In genomic region chr18:58316943-58317342, GRCh38 we compare ENCODE assay signal across 14 cellular contexts.
DNase-seq lines count a peak whose midpoint lies in the region; ATAC-seq, FAIRE-seq and TF ChIP-seq lines count a peak whose summit lies in the region.
"Had no signal": no experiment of that assay in that cellular context is flagged by ENCODE, and none has a peak within 500 bp of the region (broad histone marks: within the 10 kb centered on the region; RNA-seq: fewer than 3 reads in every experiment).

No MANE protein-coding gene starts in this region.

- POLR2A ChIA-PET in HepG2 (lab: Yijun Ruan, JAX) (interaction anchor here (2.0 kb wide), 1 partner anchor 82 kb away, joined by 5 read pairs; no protein-coding TSS in a partner anchor), PC-3 (lab: Charles Lee; ENCODE audit: unreplicated experiment) (no interaction called here)

- no peak overlapping the region for H3K9ac ChIP-seq in HepG2 (ENCODE audit: insufficient read depth, low read depth, low read length)
- H3K9ac ChIP-seq in PC-3 (ENCODE audit: low read length) = no peak overlapping the region

- H3K9me2 ChIP-seq in PC-3 (replicated peaks; ENCODE audit: low read length) = no peaks in the 10 kb centered on the region

- peaks cover 33% of the 10 kb centered on the region for H3K79me2 ChIP-seq in HepG2 (ENCODE audit: insufficient read depth, low read length)
- H3K79me2 ChIP-seq in PC-3 (ENCODE audit: low read length) = peaks cover 71% of the 10 kb centered on the region

- no peaks in the 10 kb centered on the region for H3K9me3 ChIP-seq in HepG2 (ENCODE audit: low read length)
- H3K9me3 ChIP-seq in right lobe of liver = no peaks in the 10 kb centered on the region
- no peaks in the 10 kb centered on the region for H3K9me3 ChIP-seq in PC-3 (ENCODE audit: low read length)
- H3K9me3 ChIP-seq in left lung = no peaks in the 10 kb centered on the region
- no peaks in the 10 kb centered on the region for H3K9me3 ChIP-seq in transverse colon
- H3K9me3 ChIP-seq: tibial nerve had no signal

- DNase-seq in HepG2 (ENCODE audit: low spot score) (no peak), right lobe of liver (no peak), PC-3 (no peak), left lung (no peak), transverse colon (no peak), NCI-H774 (lab: John Stamatoyannopoulos, UW) (no peak), SK-N-DZ (ENCODE audit: low spot score) (no peak)
- DNase-seq: activated CD8-positive, alpha-beta memory T cell treated with anti-CD3 and anti-CD28 coated beads, Interleukin-2, amount 50 U/mL, for 4 hours; NCI-H1417 had no signal

- TF ChIP-seq RAD21 in HepG2 (CRISPR knock-in tag; IDR thresholded peaks at IDR 0.05) = no peak

- no peak overlapping the region for H3K4me3 ChIP-seq in HepG2 (replicated peaks in 1 of 3; ENCODE audit: insufficient read depth in 1 of 3, low read depth in 2 of 3, low read length in 3 of 3)
- no peak overlapping the region for H3K4me3 ChIP-seq in right lobe of liver
- H3K4me3 ChIP-seq in PC-3 (ENCODE audit: low read length) = no peak overlapping the region
- no peak overlapping the region for H3K4me3 ChIP-seq in left lung
- H3K4me3 ChIP-seq in transverse colon = no peak overlapping the region
- H3K4me3 ChIP-seq: cardiac muscle cell, SK-N-MC, tibial nerve had no signal

- TF ChIP-seq EP300 in HepG2 (IDR thresholded peaks at IDR 0.05; ENCODE audit: low read depth in 2 of 2, low read length in 2 of 2) (no peak), HepG2 (CRISPR knock-in tag; IDR thresholded peaks at IDR 0.05; ENCODE audit: borderline replicate concordance) (no peak), transverse colon (IDR thresholded peaks at IDR 0.05; ENCODE audit: low read depth) (no peak)

- intact Hi-C loops in HepG2 (cut with micrococcal nuclease; ENCODE audit: unreplicated experiment) = loop anchor here (10.0 kb wide), 1 partner anchor 432 kb away; no protein-coding TSS in a partner anchor
- intact Hi-C loops in right lobe of liver (cut with DNase I) = no loop called here
- intact Hi-C loops in PC-3 (cut with micrococcal nuclease) = no loop called here
- intact Hi-C loops in left lung (cut with DNase I) = no loop called here
- intact Hi-C loops in transverse colon (cut with DNase I; ENCODE audit: low total_unique reads) = no loop called here

- in situ Hi-C loops in HepG2 (cut with HindIII; ENCODE audit: extremely low pct_ligation_motif_present, low pct_unique_long_range_greater_than_20kb) = no loop called here
- in situ Hi-C loops in transverse colon (cut with MboI; ENCODE audit: low pct_ligation_motif_present in 1 of 4, low pct_unique_long_range_greater_than_20kb in 1 of 4, low sequenced_read_pairs in 3 of 4) = no loop called here

- 95% methylated on average over 3 of the region's 5 CpGs for WGBS in HepG2 (ENCODE audit: low lambda C conversion rate)
- WGBS in right lobe of liver (ENCODE audit: insufficient coverage, low coverage, low lambda C conversion rate, missing lambda C conversion rate) = 70% methylated on average over 5 of the region's 5 CpGs
- WGBS in transverse colon (ENCODE audit: low coverage in 1 of 2), 2 donors = 34 to 46% methylated on average over 3 to 5 of the region's 5 CpGs

- H3K27ac ChIP-seq in HepG2 (ENCODE audit: extremely low read length, insufficient read depth, low read length) (peak overlapping the region; percentile 79), right lobe of liver (no peak overlapping the region), PC-3 (ENCODE audit: low read length) (peak overlapping the region; percentile 91; the same call in 1 of the 2 replicates), left lung (peak overlapping the region; percentile 51 to 75), transverse colon (peak overlapping the region; percentile 57 to 79 (median 68))
- H3K27ac ChIP-seq: cardiac muscle cell, SK-N-MC had no signal

- H3K4me1 ChIP-seq in HepG2 (ENCODE audit: insufficient read depth, low read length) (peaks cover 78% of the 10 kb centered on the region), right lobe of liver (peaks cover 0 to 25% (median 11%) of the 10 kb centered on the region in 4 donors), PC-3 (ENCODE audit: insufficient read depth, low read length) (peaks cover 50% of the 10 kb centered on the region), left lung (peaks cover 26 to 52% of the 10 kb centered on the region in 2 donors), transverse colon (peaks cover 42 to 71% (median 46%) of the 10 kb centered on the region in 4 donors)

- H3K4me2 ChIP-seq in HepG2 (ENCODE audit: low read depth, low read length) (no peak overlapping the region), PC-3 (ENCODE audit: low read length) (no peak overlapping the region)

- H3K27me3 ChIP-seq in HepG2 (ENCODE audit: control insufficient read depth in 1 of 2, insufficient read depth in 2 of 2, low read length in 2 of 2) = no peaks in the 10 kb centered on the region; a peak in 1 of 5 replicates
- H3K27me3 ChIP-seq in right lobe of liver = no peaks in the 10 kb centered on the region
- H3K27me3 ChIP-seq in PC-3 (ENCODE audit: low read length) = no peaks in the 10 kb centered on the region
- no peaks in the 10 kb centered on the region for H3K27me3 ChIP-seq in left lung
- H3K27me3 ChIP-seq in transverse colon = no peaks in the 10 kb centered on the region
- H3K27me3 ChIP-seq: cardiac muscle cell, tibial nerve had no signal

- no peak overlapping the region for H2AFZ ChIP-seq in HepG2 (ENCODE audit: low read length)
- H2AFZ ChIP-seq in PC-3 (ENCODE audit: low read length) = no peak overlapping the region

- CTCF ChIA-PET in HepG2 (lab: Yijun Ruan, JAX; ENCODE audit: low intra/inter-chr PET ratio, low total read pairs) (no interaction called here), PC-3 (lab: Charles Lee) (interaction anchor here (0.6 kb wide), 1 partner anchor 46 kb away, joined by 3 read pairs; no protein-coding TSS in a partner anchor)

- no peak for FAIRE-seq in HepG2 (lab: Jason Lieb, UNC)
- FAIRE-seq: GM12892 had no signal

- no peaks in the 10 kb centered on the region for H3F3A ChIP-seq in PC-3 (ENCODE audit: low read length, unreplicated experiment)

- no peak for TF ChIP-seq POLR2A in HepG2 (IDR thresholded peaks at IDR 0.05; ENCODE audit: insufficient read depth in 1 of 2, low read depth in 2 of 2, low read length in 2 of 2)
- TF ChIP-seq POLR2A in right lobe of liver (IDR thresholded peaks at IDR 0.05) = no peak
- no peak for TF ChIP-seq POLR2A in transverse colon (IDR thresholded peaks at IDR 0.05)
- no peak for TF ChIP-seq POLR2A in GM18505 (IDR thresholded peaks at IDR 0.05; ENCODE audit: borderline replicate concordance, extremely low read depth, insufficient read depth, insufficient read length)

- ATAC-seq in HepG2 (no peak), right lobe of liver (no peak), PC-3 (no peak), left lung (no peak), GM18505 (IDR thresholded peaks at IDR 0.05; ENCODE audit: unreplicated experiment) (no peak)

- H4K20me1 ChIP-seq in HepG2 (ENCODE audit: insufficient read depth, low read length) (no peaks in the 10 kb centered on the region), PC-3 (ENCODE audit: low read length) (no peaks in the 10 kb centered on the region)

- TF ChIP-seq CTCF in HepG2 (CRISPR knock-in tag; IDR thresholded peaks at IDR 0.05) (no peak), right lobe of liver (IDR thresholded peaks at IDR 0.05) (no peak), PC-3 (conservative IDR thresholded peaks at IDR 0.05; ENCODE audit: low read depth, low read length) (no peak), left lung (IDR thresholded peaks at IDR 0.05) (no peak), transverse colon (IDR thresholded peaks at IDR 0.05) (no peak)

- peaks cover 6 to 28% of the 10 kb centered on the region in 2 experiments; a peak in 4 of 5 replicates for H3K36me3 ChIP-seq in HepG2 (replicated peaks in 1 of 2; ENCODE audit: control insufficient read depth in 1 of 2, insufficient read depth in 2 of 2, low read length in 2 of 2)
- no peaks in the 10 kb centered on the region for H3K36me3 ChIP-seq in right lobe of liver
- peaks cover 12% of the 10 kb centered on the region; the same call in 1 of the 2 replicates for H3K36me3 ChIP-seq in PC-3 (ENCODE audit: low read depth, low read length)
- no peaks in the 10 kb centered on the region for H3K36me3 ChIP-seq in left lung
- H3K36me3 ChIP-seq in transverse colon = no peaks in the 10 kb centered on the region
- H3K36me3 ChIP-seq: cardiac muscle cell, tibial nerve had no signal

- no TSS peak for BruUV-seq in HepG2 (replicated peaks; lab: Mats Ljungman, UMichigan)
- BruUV-seq in PC-3 (replicated peaks; lab: Mats Ljungman, UMichigan) = no TSS peak

TF ChIP-seq in HepG2, 621 proteins besides CTCF, POLR2A, EP300 and RAD21 (continues in another document):
- TF ChIP-seq SMAD1 (CRISPR knock-in tag; IDR thresholded peaks at IDR 0.05; ENCODE audit: borderline replicate concordance, low read depth) = no peak
- TF ChIP-seq NAIF1 (CRISPR knock-in tag; IDR thresholded peaks at IDR 0.05; ENCODE audit: borderline replicate concordance) = no peak
- TF ChIP-seq ZNF878 (CRISPR knock-in tag; IDR thresholded peaks at IDR 0.05) = no peak
- TF ChIP-seq MXI1 (IDR thresholded peaks at IDR 0.05; ENCODE audit: borderline replicate concordance, low read depth, low read length) = no peak
- no peak for TF ChIP-seq ZSCAN25 (CRISPR knock-in tag; IDR thresholded peaks at IDR 0.05)
- no peak for TF ChIP-seq ZNF550 (CRISPR knock-in tag; IDR thresholded peaks at IDR 0.05; ENCODE audit: borderline replicate concordance)
- TF ChIP-seq HNF4G (IDR thresholded peaks at IDR 0.05; ENCODE audit: borderline replicate concordance, low read depth, low read length) = no peak
- no peak for TF ChIP-seq HNF4G (CRISPR knock-in tag; IDR thresholded peaks at IDR 0.05; ENCODE audit: borderline replicate concordance, low read depth)
- no peak for TF ChIP-seq ZNF777 (CRISPR knock-in tag; IDR thresholded peaks at IDR 0.05)
- TF ChIP-seq SRSF4 (IDR thresholded peaks at IDR 0.05; ENCODE audit: low read depth, low read length, poor library complexity, severe bottlenecking) = no peak
- TF ChIP-seq ZNF343 (CRISPR knock-in tag; IDR thresholded peaks at IDR 0.05) = no peak
- no peak for TF ChIP-seq ATF5 (CRISPR knock-in tag; IDR thresholded peaks at IDR 0.05; ENCODE audit: low read depth)
- no peak for TF ChIP-seq FLYWCH1 (CRISPR knock-in tag; IDR thresholded peaks at IDR 0.05)
- no peak for TF ChIP-seq ZNF160 (CRISPR knock-in tag; IDR thresholded peaks at IDR 0.05)
- TF ChIP-seq IRX3 (CRISPR knock-in tag; IDR thresholded peaks at IDR 0.05; ENCODE audit: borderline replicate concordance, low read depth) = no peak

Comparison
In these comparisons a context has a peak if more than half of its experiments do, and no peak if none do; other contexts are left out.
1. H3K27ac ChIP-seq: peak in HepG2 (single experiment), PC-3 (single experiment), left lung (2 of 2) and transverse colon (4 of 4); none in right lobe of liver (0 of 3).